1 cellular context compared by ENCODE assay signal in genomic region chr7:150629347-150629746, GRCh38.
TF ChIP-seq lines count a peak whose summit lies in the region.

No MANE protein-coding gene starts in this region.

TF ChIP-seq in GM12878, 131 proteins besides CTCF, POLR2A, EP300 and RAD21:
- TF ChIP-seq USF2 (IDR thresholded peaks at IDR 0.05; ENCODE audit: borderline replicate concordance, low read depth, low read length), result no peak
- no peak for TF ChIP-seq CHD1 (IDR thresholded peaks at IDR 0.05; ENCODE audit: low read depth, low read length)
- TF ChIP-seq KLF5 (IDR thresholded peaks at IDR 0.05; ENCODE audit: partially characterized antibody), result no peak
- TF ChIP-seq HCFC1 (IDR thresholded peaks at IDR 0.05; ENCODE audit: low read length), result no peak
- no peak for TF ChIP-seq ZNF217 (IDR thresholded peaks at IDR 0.05)
- TF ChIP-seq, protein P1, sequence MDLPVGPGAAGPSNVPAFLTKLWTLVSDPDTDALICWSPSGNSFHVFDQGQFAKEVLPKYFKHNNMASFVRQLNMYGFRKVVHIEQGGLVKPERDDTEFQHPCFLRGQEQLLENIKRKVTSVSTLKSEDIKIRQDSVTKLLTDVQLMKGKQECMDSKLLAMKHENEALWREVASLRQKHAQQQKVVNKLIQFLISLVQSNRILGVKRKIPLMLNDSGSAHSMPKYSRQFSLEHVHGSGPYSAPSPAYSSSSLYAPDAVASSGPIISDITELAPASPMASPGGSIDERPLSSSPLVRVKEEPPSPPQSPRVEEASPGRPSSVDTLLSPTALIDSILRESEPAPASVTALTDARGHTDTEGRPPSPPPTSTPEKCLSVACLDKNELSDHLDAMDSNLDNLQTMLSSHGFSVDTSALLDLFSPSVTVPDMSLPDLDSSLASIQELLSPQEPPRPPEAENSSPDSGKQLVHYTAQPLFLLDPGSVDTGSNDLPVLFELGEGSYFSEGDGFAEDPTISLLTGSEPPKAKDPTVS (IDR thresholded peaks at IDR 0.05; ENCODE audit: low read depth, low read length), result no peak
